8 cellular contexts compared by ENCODE assay signal in genomic region chr5:151080620-151081425, GRCh38. TPM values are rescaled to one million over a fixed set of nuclear protein-coding genes. Genes with fewer than 3 reads are reported as not detected.
DNase-seq lines count a peak whose midpoint lies in the region; ATAC-seq and TF ChIP-seq lines count a peak whose summit lies in the region.

TNIP1 (minus strand) TSS chr5:151081034; CDS start chr5:151065095, 15,939 bp downstream.

- H3K4me3 ChIP-seq in HUES48 (ENCODE audit: low read depth, low read length), result peak within 1 kb of the TSS; percentile 75
- H3K4me3 ChIP-seq in PC-9, result peak within 1 kb of the TSS; percentile 75
- peak within 1 kb of the TSS; percentile 84 for H3K4me3 ChIP-seq in epithelial cell of proximal tubule (ENCODE audit: low read depth, low read length)
- H3K4me3 ChIP-seq in mucosa of rectum (ENCODE audit: low read length in 2 of 2), result peak within 1 kb of the TSS; percentile 88 to 96

- peak within 1 kb of the TSS; percentile 98 for H3K4me2 ChIP-seq in PC-9

- peak within 1 kb of the TSS; percentile 68 for H3K9ac ChIP-seq in HUES48 (ENCODE audit: low read depth, low read length)
- H3K9ac ChIP-seq in mucosa of rectum (ENCODE audit: low read depth in 1 of 2, low read length in 2 of 2), result peak within 1 kb of the TSS; percentile 99 to 100

- intact Hi-C loops in PC-9 (cut with micrococcal nuclease; ENCODE audit: unreplicated experiment), result loop anchor here (1.0 to 10.0 kb wide), 2 partner anchors 34 to 446 kb away; no protein-coding TSS in a partner anchor

- H3K4me1 ChIP-seq in HUES48 (ENCODE audit: control insufficient read depth, insufficient read depth, low read length) (peaks cover 12% of the 10 kb centered on the region; the same call in 1 of the 2 replicates), PC-9 (replicated peaks; ENCODE audit: insufficient read depth) (peaks cover 80% of the 10 kb centered on the region), mucosa of rectum (ENCODE audit: control insufficient read depth in 2 of 2, insufficient read depth in 2 of 2, low read length in 2 of 2) (peaks cover 61 to 72% of the 10 kb centered on the region in 2 donors)

- peak within 1 kb of the TSS; percentile 89 for H3K27ac ChIP-seq in HUES48 (ENCODE audit: low read depth, low read length)
- peak within 1 kb of the TSS; percentile 81 for H3K27ac ChIP-seq in PC-9
- peak within 1 kb of the TSS; percentile 99 for H3K27ac ChIP-seq in mucosa of rectum (ENCODE audit: low read depth in 2 of 2, low read length in 2 of 2)

- no TSS peak for BruUV-seq in PC-9 (replicated peaks; lab: Mats Ljungman, UMichigan)

- no peaks in the 10 kb centered on the region for H3K9me3 ChIP-seq in HUES48 (ENCODE audit: control insufficient read depth, insufficient read depth, low read length)
- no peaks in the 10 kb centered on the region for H3K9me3 ChIP-seq in PC-9 (ENCODE audit: insufficient read depth, low read depth)
- no peaks in the 10 kb centered on the region for H3K9me3 ChIP-seq in mucosa of rectum (ENCODE audit: control insufficient read depth in 2 of 2, low read length in 2 of 2)

- H2AFZ ChIP-seq in PC-9, result peak within 1 kb of the TSS; percentile 65

- ATAC-seq in GM21423 (IDR thresholded peaks at IDR 0.05; ENCODE audit: unreplicated experiment), result peak; percentile 74

- H3K36me3 ChIP-seq in HUES48 (ENCODE audit: control insufficient read depth, insufficient read depth, low read length) (no peaks in the 10 kb centered on the region), PC-9 (ENCODE audit: low read depth) (peaks cover 8% of the 10 kb centered on the region; the same call in 1 of the 2 replicates), mucosa of rectum (ENCODE audit: control insufficient read depth in 2 of 2, insufficient read depth in 2 of 2, low read length in 2 of 2) (peaks cover 7 to 11% of the 10 kb centered on the region in 2 donors)

- no peaks in the 10 kb centered on the region for H3K27me3 ChIP-seq in HUES48 (ENCODE audit: control insufficient read depth, insufficient read depth, low read length)
- no peaks in the 10 kb centered on the region for H3K27me3 ChIP-seq in PC-9 (ENCODE audit: insufficient read depth, low read depth)
- H3K27me3 ChIP-seq in mucosa of rectum (ENCODE audit: control insufficient read depth in 2 of 2, insufficient read depth in 2 of 2, low read length in 2 of 2), result no peaks in the 10 kb centered on the region

- DNase-seq in DMS 273 treated with DMSO at 0.1 percent for 48 hours (lab: John Stamatoyannopoulos, UW) (peak; percentile 58), PC-9 (peak; percentile 78 to 98), activated T-cell treated with anti-CD3 and anti-CD28 coated beads for 48 hours (ENCODE audit: low read depth) (peak; percentile 97), epithelial cell of proximal tubule (ENCODE audit: low read depth) (no peak)
- DNase-seq in stimulated activated CD8-positive, alpha-beta memory T cell treated with anti-CD3 and anti-CD28 coated beads, Interleukin-4, amount 100 ng/mL, for 48 hours, result peak; percentile 97

- no peaks in the 10 kb centered on the region for H3K9me2 ChIP-seq in PC-9 (ENCODE audit: insufficient read depth)

- TF ChIP-seq CTCF in PC-9 (conservative IDR thresholded peaks at IDR 0.05) (no peak), epithelial cell of proximal tubule (conservative IDR thresholded peaks at IDR 0.05; ENCODE audit: low read depth, low read length) (no peak)

- H3F3A ChIP-seq in PC-9 (ENCODE audit: insufficient read depth, low read depth), result peaks cover 43% of the 10 kb centered on the region

- CTCF ChIA-PET in PC-9 (lab: Charles Lee), result interaction anchor here (0.8 kb wide), 1 partner anchor 237 kb away, joined by 3 read pairs; no protein-coding TSS in a partner anchor

- H3K79me2 ChIP-seq in PC-9 (ENCODE audit: low read depth), result peaks cover 65% of the 10 kb centered on the region

- POLR2A ChIA-PET in PC-9 (lab: Charles Lee; ENCODE audit: unreplicated experiment), result interaction anchor here (0.6 kb wide), 2 partner anchors 11 to 77 kb away, joined by 3 to 6 read pairs; partner anchors contain the start of gene ANXA6

- no peaks in the 10 kb centered on the region for H4K20me1 ChIP-seq in PC-9 (ENCODE audit: insufficient read depth)

RNA-seq across cellular contexts. Expression of gene TNIP1, which starts in this region (rescaled TPM):
- total RNA-seq in PC-9 (2021), result 122 and 124 TPM in 2 replicates
- 241 and 255 TPM in 2 replicates for total RNA-seq in epithelial cell of proximal tubule
